29 cellular contexts compared by ENCODE assay signal in the genomic region with DNA sequence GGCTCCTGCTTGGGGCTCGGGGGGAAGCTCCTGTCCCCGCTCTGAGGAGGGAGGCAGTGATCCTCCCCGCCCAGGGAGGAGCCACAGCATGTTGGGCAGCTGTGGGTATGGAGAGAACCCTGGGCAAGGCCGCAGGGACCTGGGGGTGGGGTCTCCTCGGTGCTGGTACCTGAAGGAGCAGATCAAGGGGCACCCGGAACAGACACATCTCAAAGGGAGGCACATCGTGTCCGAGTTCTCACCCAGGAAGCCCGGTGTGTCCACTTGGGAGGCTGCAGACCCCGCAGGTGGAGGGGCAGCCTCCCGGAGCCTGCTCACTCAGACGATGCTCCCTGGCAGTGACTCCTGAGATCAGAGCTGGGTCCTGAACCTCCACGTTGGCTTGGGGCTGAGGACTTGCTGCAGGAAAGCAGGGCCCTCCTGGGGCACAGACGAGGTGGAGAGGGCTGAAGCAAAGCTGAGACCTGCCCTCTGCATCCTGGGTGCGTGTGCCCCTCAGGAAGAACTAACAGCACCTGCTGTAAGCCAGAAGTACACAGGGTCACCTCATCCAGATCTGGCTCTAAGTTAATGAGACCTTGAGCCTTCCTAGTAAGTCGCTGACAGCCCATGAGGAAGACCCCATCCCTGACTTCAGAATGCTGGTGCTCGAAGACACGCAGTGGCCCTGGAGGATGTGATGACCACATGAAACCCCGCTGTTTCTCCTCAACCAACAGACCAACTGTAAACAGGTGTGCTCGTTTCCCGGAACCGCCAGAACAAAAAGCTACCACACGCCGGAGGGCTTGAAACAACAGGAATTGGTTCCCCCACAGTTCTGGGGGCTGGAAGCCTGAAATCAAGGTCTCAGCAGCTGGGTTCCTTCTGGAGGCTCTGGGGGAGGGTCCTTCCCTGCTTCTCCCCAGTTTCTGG. TPM values are rescaled to one million over a fixed set of nuclear protein-coding genes. Genes with fewer than 3 reads are reported as not detected.
DNase-seq lines count a peak whose midpoint lies in the region; ATAC-seq and TF ChIP-seq lines count a peak whose summit lies in the region.
"Had no signal": no experiment of that assay in that cellular context is flagged by ENCODE, and none has a peak within 500 bp of the region (broad histone marks: within the 10 kb centered on the region; RNA-seq: fewer than 3 reads in every experiment).

No MANE protein-coding gene starts in this region.

- POLR2A ChIA-PET in T-cell (lab: Charles Lee) (no interaction called here), PC-9 (lab: Charles Lee; ENCODE audit: unreplicated experiment) (no interaction called here)

- H3K79me2 ChIP-seq in osteoblast (ENCODE audit: insufficient read depth, low read length): no peaks in the 10 kb centered on the region
- H3K79me2 ChIP-seq in PC-9 (ENCODE audit: low read depth): no peaks in the 10 kb centered on the region

- H3F3A ChIP-seq in PC-9 (ENCODE audit: insufficient read depth, low read depth): no peaks in the 10 kb centered on the region

- no peak overlapping the region for H2AFZ ChIP-seq in osteoblast (ENCODE audit: low read length)
- no peak overlapping the region for H2AFZ ChIP-seq in PC-9

- H3K4me1 ChIP-seq in osteoblast (ENCODE audit: insufficient read depth, low read length): peaks cover 15% of the 10 kb centered on the region
- H3K4me1 ChIP-seq in PC-9 (replicated peaks; ENCODE audit: insufficient read depth): no peaks in the 10 kb centered on the region

- H3K9me2 ChIP-seq in PC-9 (ENCODE audit: insufficient read depth): no peaks in the 10 kb centered on the region

- no peak for ATAC-seq in natural killer cell treated with Interleukin-12 subunit alpha and Interleukin-12 subunit beta and Interleukin-15 and Interleukin-18, amount 100 ng/mL, for 72 hours
- ATAC-seq in natural killer cell (no peak), T-cell (replicated peaks in 1 of 4) (peak; percentile 31 to 52 (median 48)), GM21529 (IDR thresholded peaks at IDR 0.05; ENCODE audit: unreplicated experiment) (no peak)
- ATAC-seq: stimulated activated naive CD8-positive, alpha-beta T cell treated with anti-CD3 and anti-CD28 coated beads, Interleukin-15, amount 100 ng/mL, for 72 hours had no signal

- no peak overlapping the region for H3K4me2 ChIP-seq in osteoblast (ENCODE audit: insufficient read depth, low read length)
- H3K4me2 ChIP-seq in PC-9: no peak overlapping the region

- DNase-seq in natural killer cell treated with Interleukin-12 subunit alpha and Interleukin-12 subunit beta and Interleukin-15 and Interleukin-18, amount 100 ng/mL, for 72 hours (ENCODE audit: low spot score): peak; percentile 48
- no peak for DNase-seq in natural killer cell
- peak in 1 of 34 experiments; percentile 32 for DNase-seq in T-cell
- DNase-seq in osteoblast (ENCODE audit: insufficient read length, low spot score, missing footprints): peak; percentile 47
- DNase-seq in PC-9: no peak
- no peak for DNase-seq in UCSD-AML1 (lab: John Stamatoyannopoulos, UW; ENCODE audit: unreplicated experiment)
- DNase-seq: activated CD4-positive, alpha-beta T cell treated with anti-CD3 and anti-CD28 coated beads, Interleukin-2, amount 10 ng/mL, durations not matched to agents 24 days and 14 days; activated naive CD4-positive, alpha-beta T cell; activated T-cell treated with anti-CD3 and anti-CD28 coated beads, Interleukin-2, amount 50 U/mL, for 48 hours; Calu3; DMS79 treated with DMSO at 0.1 percent for 48 hours; Kasumi-1; mammary epithelial cell; MV-4-11; NCI-H1436 treated with DMSO at 0.1 percent for 48 hours; stimulated activated naive CD8-positive, alpha-beta T cell treated with anti-CD3 and anti-CD28 coated beads, Interleukin-15, amount 100 ng/mL, for 72 hours; T-helper 9 cell; transverse colon; WERI-Rb-1 had no signal

- H3K9me3 ChIP-seq in osteoblast (ENCODE audit: low read depth, low read length): peaks cover 2% of the 10 kb centered on the region
- no peaks in the 10 kb centered on the region for H3K9me3 ChIP-seq in PC-9 (ENCODE audit: insufficient read depth, low read depth)
- H3K9me3 ChIP-seq: psoas muscle, transverse colon had no signal

- intact Hi-C loops in natural killer cell (cut with micrococcal nuclease): no loop called here
- intact Hi-C loops in PC-9 (cut with micrococcal nuclease; ENCODE audit: unreplicated experiment): no loop called here

- H3K27ac ChIP-seq in osteoblast (ENCODE audit: low read depth, low read length): no peak overlapping the region
- H3K27ac ChIP-seq in PC-9: no peak overlapping the region
- H3K27ac ChIP-seq: C4-2B, HL-60, neutrophil, psoas muscle, transverse colon, WERI-Rb-1 had no signal

- no peak overlapping the region for H3K27ac Mint-ChIP-seq in natural killer cell treated with Interleukin-12 subunit alpha and Interleukin-12 subunit beta and Interleukin-15 and Interleukin-18, amount 100 ng/mL, for 72 hours
- H3K27ac Mint-ChIP-seq in natural killer cell: no peak overlapping the region
- peak overlapping the region in 1 of 2 donors; percentile 64 for H3K27ac Mint-ChIP-seq in T-cell

- H3K4me3 ChIP-seq in osteoblast (ENCODE audit: insufficient read depth, low read length): no peak overlapping the region
- no peak overlapping the region for H3K4me3 ChIP-seq in PC-9
- H3K4me3 ChIP-seq: psoas muscle, transverse colon had no signal

- H3K4me3 Mint-ChIP-seq in natural killer cell treated with Interleukin-12 subunit alpha and Interleukin-12 subunit beta and Interleukin-15 and Interleukin-18, amount 100 ng/mL, for 72 hours: no peak overlapping the region
- H3K4me3 Mint-ChIP-seq in natural killer cell (no peak overlapping the region), T-cell (peak overlapping the region in 2 of 3 donors; percentile 43 to 73)

- H3K36me3 ChIP-seq in osteoblast (ENCODE audit: insufficient read depth, low read length) (no peaks in the 10 kb centered on the region), PC-9 (ENCODE audit: low read depth) (no peaks in the 10 kb centered on the region)
- H3K36me3 ChIP-seq: neutrophil, transverse colon, WERI-Rb-1 had no signal

- BruUV-seq in PC-9 (replicated peaks; lab: Mats Ljungman, UMichigan): no TSS peak

- H3K27me3 ChIP-seq in osteoblast (ENCODE audit: insufficient read depth, low read length): no peaks in the 10 kb centered on the region
- peaks cover 51% of the 10 kb centered on the region for H3K27me3 ChIP-seq in PC-9 (ENCODE audit: insufficient read depth, low read depth)

- H3K9me3 Mint-ChIP-seq in natural killer cell treated with Interleukin-12 subunit alpha and Interleukin-12 subunit beta and Interleukin-15 and Interleukin-18, amount 100 ng/mL, for 72 hours: no peaks in the 10 kb centered on the region
- peaks cover 0 to 5% of the 10 kb centered on the region in 2 donors for H3K9me3 Mint-ChIP-seq in natural killer cell
- peaks cover 5 to 7% (median 6%) of the 10 kb centered on the region in 3 donors for H3K9me3 Mint-ChIP-seq in T-cell

- H3K27me3 Mint-ChIP-seq in natural killer cell treated with Interleukin-12 subunit alpha and Interleukin-12 subunit beta and Interleukin-15 and Interleukin-18, amount 100 ng/mL, for 72 hours: peaks cover 0 to 3% of the 10 kb centered on the region in 2 donors
- H3K27me3 Mint-ChIP-seq in natural killer cell (ENCODE audit: low read depth in 2 of 2): peaks cover 0 to 14% of the 10 kb centered on the region in 2 donors
- peaks cover 9 to 44% of the 10 kb centered on the region in 2 donors for H3K27me3 Mint-ChIP-seq in T-cell

- TF ChIP-seq CTCF in natural killer cell (IDR thresholded peaks at IDR 0.05): no peak
- TF ChIP-seq CTCF in osteoblast (IDR thresholded peaks at IDR 0.05; ENCODE audit: extremely low read depth, low read depth, low read length): no peak
- TF ChIP-seq CTCF in PC-9 (conservative IDR thresholded peaks at IDR 0.05): no peak

- peaks cover 7 to 11% of the 10 kb centered on the region in 2 donors for H3K4me1 Mint-ChIP-seq in natural killer cell treated with Interleukin-12 subunit alpha and Interleukin-12 subunit beta and Interleukin-15 and Interleukin-18, amount 100 ng/mL, for 72 hours (ENCODE audit: low read depth in 2 of 2)
- H3K4me1 Mint-ChIP-seq in natural killer cell: peaks cover 5 to 23% of the 10 kb centered on the region in 2 donors
- peaks cover 11 to 21% (median 18%) of the 10 kb centered on the region in 3 donors for H3K4me1 Mint-ChIP-seq in T-cell

- CTCF ChIA-PET in T-cell (lab: Charles Lee): no interaction called here
- CTCF ChIA-PET in PC-9 (lab: Charles Lee): no interaction called here

- peaks cover 7% of the 10 kb centered on the region for H3K36me3 Mint-ChIP-seq in natural killer cell treated with Interleukin-12 subunit alpha and Interleukin-12 subunit beta and Interleukin-15 and Interleukin-18, amount 100 ng/mL, for 72 hours
- H3K36me3 Mint-ChIP-seq in natural killer cell: no peaks in the 10 kb centered on the region
- no peaks in the 10 kb centered on the region for H3K36me3 Mint-ChIP-seq in T-cell

- no peaks in the 10 kb centered on the region for H4K20me1 ChIP-seq in osteoblast (ENCODE audit: insufficient read depth, low read length)
- no peaks in the 10 kb centered on the region for H4K20me1 ChIP-seq in PC-9 (ENCODE audit: insufficient read depth)

RNA-seq across cellular contexts. Expression of a gene that starts 5.9 kb away (rescaled TPM):
- 10 to 100 TPM; 58.3 to 74.6 TPM for total RNA-seq in natural killer cell treated with Interleukin-12 subunit alpha and Interleukin-12 subunit beta and Interleukin-15 and Interleukin-18, amount 100 ng/mL, for 72 hours
- total RNA-seq in natural killer cell (100 to 1,000 TPM; 375 to 522 (median 377) TPM), T-cell (10 to 100 TPM; 11.2 to 41.5 (median 20.9) TPM), osteoblast (46.0 and 49.9 TPM in 2 replicates), PC-9 (2021) (6.4 and 8.8 TPM in 2 replicates)

RNA-seq across cellular contexts. Expression of a gene that starts 47.6 kb away (rescaled TPM):
- not detected for total RNA-seq in natural killer cell treated with Interleukin-12 subunit alpha and Interleukin-12 subunit beta and Interleukin-15 and Interleukin-18, amount 100 ng/mL, for 72 hours
- total RNA-seq in natural killer cell: not detected
- total RNA-seq in T-cell: not detected
- not detected in 2 replicates for total RNA-seq in osteoblast
- total RNA-seq in PC-9 (2021): not detected in 2 replicates
- total RNA-seq: activated CD4-positive, alpha-beta T cell treated with anti-CD3 and anti-CD28 coated beads, Interleukin-2, amount 10 ng/mL, durations not matched to agents 24 days and 14 days; astrocyte; Calu3; fibroblast of villous mesenchyme; kidney epithelial cell; mammary epithelial cell; OCI-LY7; psoas muscle; skeletal muscle tissue; transverse colon had no signal

Comparison
In these comparisons a context has a peak if more than half of its experiments do, and no peak if none do; other contexts are left out.
1. DNase-seq: peak in natural killer cell treated with Interleukin-12 subunit alpha and Interleukin-12 subunit beta and Interleukin-15 and Interleukin-18, amount 100 ng/mL, for 72 hours (single experiment) and osteoblast (single experiment); none in natural killer cell (single experiment), PC-9 (0 of 2) and UCSD-AML1 (single experiment).
2. ATAC-seq: peak in T-cell (4 of 4); none in natural killer cell treated with Interleukin-12 subunit alpha and Interleukin-12 subunit beta and Interleukin-15 and Interleukin-18, amount 100 ng/mL, for 72 hours (0 of 2), natural killer cell (0 of 3) and GM21529 (single experiment).
3. H3K4me3 Mint-ChIP-seq: peak in T-cell (2 of 3); none in natural killer cell treated with Interleukin-12 subunit alpha and Interleukin-12 subunit beta and Interleukin-15 and Interleukin-18, amount 100 ng/mL, for 72 hours (single experiment) and natural killer cell (single experiment).